Comparison of ENCODE assay signal across 8 cellular contexts in genomic region chr16:15948532-15949209, GRCh38. TPM values are rescaled to one million over a fixed set of nuclear protein-coding genes. Genes with fewer than 3 reads are reported as not detected.
A peak's percentile ranks its signal among the peaks of the same experiment; 100 is the strongest.
DNase-seq lines count a peak whose midpoint lies in the region; ATAC-seq, FAIRE-seq and TF ChIP-seq lines count a peak whose summit lies in the region.

No MANE protein-coding gene starts in this region.

- peak overlapping the region; percentile 86 for H3K4me3 ChIP-seq in left ventricle myocardium inferior
- peak overlapping the region; percentile 30 to 84 (median 60) for H3K4me3 ChIP-seq in dorsolateral prefrontal cortex
- H3K4me3 ChIP-seq in neural cell (ENCODE audit: low read length), result peak overlapping the region; percentile 78

- peak overlapping the region; percentile 59 for H3K4me2 ChIP-seq in neural cell (ENCODE audit: low read length)

- H4K20me1 ChIP-seq in neural cell (ENCODE audit: insufficient read depth), result no peaks in the 10 kb centered on the region

- H3K36me3 ChIP-seq in left ventricle myocardium inferior, result no peaks in the 10 kb centered on the region
- H3K36me3 ChIP-seq in KOPT-K1 (ENCODE audit: insufficient read depth, low read length), result no peaks in the 10 kb centered on the region; the same call in 1 of the 2 replicates
- no peaks in the 10 kb centered on the region for H3K36me3 ChIP-seq in neural cell (ENCODE audit: insufficient read depth, low read length)

- no peak for TF ChIP-seq RAD21 in neural cell (conservative IDR thresholded peaks at IDR 0.05)

- no peaks in the 10 kb centered on the region for H3K27me3 ChIP-seq in left ventricle myocardium inferior (ENCODE audit: low read depth)
- H3K27me3 ChIP-seq in dorsolateral prefrontal cortex, result no peaks in the 10 kb centered on the region
- H3K27me3 ChIP-seq in neural cell (ENCODE audit: insufficient read depth, low read depth, low read length), result peaks cover 5% of the 10 kb centered on the region

- no peak for FAIRE-seq in D721Med (lab: Jason Lieb, UNC)

- H3K79me2 ChIP-seq in neural cell (replicated peaks; ENCODE audit: insufficient read depth, low read length), result peaks cover 10% of the 10 kb centered on the region

- H2AFZ ChIP-seq in neural cell (ENCODE audit: low read depth, low read length), result peak overlapping the region; percentile 69

- no peak for TF ChIP-seq EP300 in neural cell (conservative IDR thresholded peaks at IDR 0.05; ENCODE audit: poor library complexity, severe bottlenecking)

- H3K9me2 ChIP-seq in neural cell (ENCODE audit: insufficient read depth, low read length), result no peaks in the 10 kb centered on the region

- peak overlapping the region; percentile 68 for H3K9ac ChIP-seq in neural cell (ENCODE audit: low read length)

- TF ChIP-seq CTCF in left ventricle myocardium inferior (IDR thresholded peaks at IDR 0.05; ENCODE audit: borderline replicate concordance) (no peak), dorsolateral prefrontal cortex (IDR thresholded peaks at IDR 0.05 in 54 of 56, conservative IDR thresholded peaks at IDR 0.05 in 2 of 56; ENCODE audit: low read depth in 1 of 56, partially characterized antibody in 56 of 56) (no peak), neural cell (IDR thresholded peaks at IDR 0.05; ENCODE audit: poor library complexity, severe bottlenecking) (no peak), D721Med (IDR thresholded peaks at IDR 0.05; ENCODE audit: insufficient read depth, missing control alignments) (no peak)

- peak overlapping the region; percentile 85 for H3K27ac ChIP-seq in left ventricle myocardium inferior (replicated peaks)
- H3K27ac ChIP-seq in KOPT-K1 (ENCODE audit: low read depth, low read length, poor library complexity, severe bottlenecking), result peak overlapping the region; percentile 78
- H3K27ac ChIP-seq in dorsolateral prefrontal cortex, result peak overlapping the region in 3 of 59 donors; percentile 44 to 58 (median 57)
- no peak overlapping the region for H3K27ac ChIP-seq in neural cell (ENCODE audit: low read length)

- ATAC-seq in Right ventricle myocardium superior (ENCODE audit: poor library complexity), result no peak

- DNase-seq in left ventricle myocardium inferior (no peak), Right ventricle myocardium superior (no peak), dorsolateral prefrontal cortex (no peak), KG1 (lab: John Stamatoyannopoulos, UW) (no peak), hippocampal formation (lab: John Stamatoyannopoulos, UW) (no peak), D721Med (ENCODE audit: insufficient read length, low spot score) (no peak)

- peaks cover 44% of the 10 kb centered on the region for H3K4me1 ChIP-seq in left ventricle myocardium inferior

- intact Hi-C loops in left ventricle myocardium inferior (cut with micrococcal nuclease), result no loop called here
- intact Hi-C loops in Right ventricle myocardium superior (cut with DNase I), result loop anchor here (5.0 kb wide), 1 partner anchor 51 kb away; no protein-coding TSS in a partner anchor
- intact Hi-C loops in dorsolateral prefrontal cortex (cut with DNase I), result no loop called here

- H3K9me3 ChIP-seq in left ventricle myocardium inferior (replicated peaks) (no peaks in the 10 kb centered on the region), KOPT-K1 (ENCODE audit: insufficient read depth, low read length, poor library complexity, severe bottlenecking) (no peaks in the 10 kb centered on the region), neural cell (ENCODE audit: low read length) (no peaks in the 10 kb centered on the region)

- no peaks in the 10 kb centered on the region for H3F3A ChIP-seq in neural cell (ENCODE audit: insufficient read depth, low read length, poor library complexity, severe bottlenecking)

TF ChIP-seq in neural cell, 6 proteins besides CTCF, POLR2A, EP300 and RAD21:
- no peak for TF ChIP-seq REST (IDR thresholded peaks at IDR 0.05; ENCODE audit: borderline replicate concordance)
- no peak for TF ChIP-seq MXI1 (conservative IDR thresholded peaks at IDR 0.05; ENCODE audit: poor library complexity, severe bottlenecking)
- TF ChIP-seq SMC3 (conservative IDR thresholded peaks at IDR 0.05; ENCODE audit: poor library complexity), result no peak
- TF ChIP-seq TAF1 (IDR thresholded peaks at IDR 0.05; ENCODE audit: low read depth), result no peak
- no peak for TF ChIP-seq EZH2 (IDR thresholded peaks at IDR 0.05; ENCODE audit: borderline replicate concordance, insufficient read depth, low read length, poor library complexity, severe bottlenecking)
- TF ChIP-seq POLR2AphosphoS5 (IDR thresholded peaks at IDR 0.05), result no peak

RNA-seq across cellular contexts. Expression of gene ABCC1, which starts 0.7 kb away (rescaled TPM):
- 17.0 TPM for total RNA-seq in left ventricle myocardium inferior
- total RNA-seq in Right ventricle myocardium superior, result 24.4 TPM
- total RNA-seq in dorsolateral prefrontal cortex, result 10 to 100 TPM; 10.3 to 25.6 (median 15.5) TPM
- 3.0 and 7.6 TPM in 2 replicates for polyA plus RNA-seq in neural cell
- 8.2 and 9.5 TPM in 2 replicates for polyA minus RNA-seq in neural cell
